In genomic region chrX:10076765-10077164, GRCh38 we compare ENCODE assay signal across 15 cellular contexts.
A peak's percentile ranks its signal among the peaks of the same experiment; 100 is the strongest.
DNase-seq lines count a peak whose midpoint lies in the region; ATAC-seq, FAIRE-seq and TF ChIP-seq lines count a peak whose summit lies in the region.
"Had no signal": no experiment of that assay in that cellular context is flagged by ENCODE, and none has a peak within 500 bp of the region (broad histone marks: within the 10 kb centered on the region; RNA-seq: fewer than 3 reads in every experiment).

No MANE protein-coding gene starts in this region.

- H3K27ac ChIP-seq in A549 (no peak overlapping the region), mammary epithelial cell (ENCODE audit: insufficient read depth, low read depth, low read length) (no peak overlapping the region), smooth muscle cell (ENCODE audit: low read depth) (peak overlapping the region; percentile 77)
- H3K27ac ChIP-seq: C4-2B had no signal

- no peaks in the 10 kb centered on the region for H3K9me3 ChIP-seq in A549
- no peaks in the 10 kb centered on the region for H3K9me3 ChIP-seq in mammary epithelial cell (replicated peaks; ENCODE audit: insufficient read depth, low read length)
- no peaks in the 10 kb centered on the region for H3K9me3 ChIP-seq in smooth muscle cell (replicated peaks; ENCODE audit: low read depth)
- H3K9me3 ChIP-seq: BE2C had no signal

- no TSS peak for BruUV-seq in mammary epithelial cell (replicated peaks; lab: Mats Ljungman, UMichigan)

- H3K36me3 ChIP-seq in mammary epithelial cell (ENCODE audit: insufficient read depth, low read length) = no peaks in the 10 kb centered on the region
- no peaks in the 10 kb centered on the region for H3K36me3 ChIP-seq in smooth muscle cell (ENCODE audit: low read depth)
- H3K36me3 ChIP-seq: BE2C had no signal

- no peak for TF ChIP-seq RAD21 in A549 (conservative IDR thresholded peaks at IDR 0.05 in 1 of 2, IDR thresholded peaks at IDR 0.05 in 1 of 2)

- H3K4me3 ChIP-seq in A549 (no peak overlapping the region), mammary epithelial cell (replicated peaks in 1 of 3; ENCODE audit: insufficient read depth in 1 of 3, low read depth in 2 of 3, low read length in 3 of 3) (no peak overlapping the region), smooth muscle cell (no peak overlapping the region)
- H3K4me3 ChIP-seq: GM23338 had no signal

- H3K79me2 ChIP-seq in mammary epithelial cell (ENCODE audit: insufficient read depth, low read length) = no peaks in the 10 kb centered on the region
- no peaks in the 10 kb centered on the region for H3K79me2 ChIP-seq in smooth muscle cell (ENCODE audit: low read depth)

- H3F3A ChIP-seq in smooth muscle cell (ENCODE audit: low read depth) = no peaks in the 10 kb centered on the region

- H3K4me2 ChIP-seq in A549 (no peak overlapping the region), mammary epithelial cell (ENCODE audit: insufficient read depth, low read depth, low read length) (no peak overlapping the region), smooth muscle cell (no peak overlapping the region)
- H3K4me2 ChIP-seq: GM23338 had no signal

- H2AFZ ChIP-seq in mammary epithelial cell (ENCODE audit: low read depth, low read length) = no peak overlapping the region
- no peak overlapping the region for H2AFZ ChIP-seq in smooth muscle cell (ENCODE audit: low read depth)
- H2AFZ ChIP-seq: GM23338 had no signal

- FAIRE-seq in A549 (lab: Jason Lieb, UNC) = peak; percentile 7
- FAIRE-seq: A204.1, G401.6 had no signal

- H4K20me1 ChIP-seq in mammary epithelial cell (ENCODE audit: insufficient read depth, low read length) (no peaks in the 10 kb centered on the region), smooth muscle cell (ENCODE audit: low read depth) (no peaks in the 10 kb centered on the region)

- H3K4me1 ChIP-seq in A549 = peaks cover 14% of the 10 kb centered on the region
- peaks cover 19% of the 10 kb centered on the region for H3K4me1 ChIP-seq in mammary epithelial cell (ENCODE audit: insufficient read depth, low read length)
- H3K4me1 ChIP-seq in smooth muscle cell (ENCODE audit: low read depth) = no peaks in the 10 kb centered on the region
- H3K4me1 ChIP-seq: BE2C had no signal

- TF ChIP-seq CTCF in A549 (IDR thresholded peaks at IDR 0.05) = no peak
- no peak for TF ChIP-seq CTCF in mammary epithelial cell (conservative IDR thresholded peaks at IDR 0.05 in 1 of 2, IDR thresholded peaks at IDR 0.05 in 1 of 2; ENCODE audit: extremely low read depth in 1 of 2, insufficient read depth in 1 of 2, low read depth in 1 of 2, low read length in 2 of 2)
- TF ChIP-seq CTCF in smooth muscle cell (IDR thresholded peaks at IDR 0.05; ENCODE audit: borderline replicate concordance, insufficient read depth, poor library complexity, severe bottlenecking) = no peak

- in situ Hi-C loops in mammary epithelial cell (cut with MboI; ENCODE audit: low sequenced_read_pairs in 2 of 2) = no loop called here

- dilution Hi-C loops in mammary epithelial cell (cut with HindIII; ENCODE audit: low sequenced_read_pairs) = no loop called here

- no peak for TF ChIP-seq EP300 in A549 (IDR thresholded peaks at IDR 0.05)

- 98% methylated on average over 7 of the region's 7 CpGs for WGBS in A549 (ENCODE audit: missing lambda C conversion rate)
- 82% methylated on average over 7 of the region's 7 CpGs for WGBS in mammary epithelial cell (ENCODE audit: low coverage, missing lambda C conversion rate)
- WGBS in smooth muscle cell (ENCODE audit: low lambda C conversion rate) = 93% methylated on average over 7 of the region's 7 CpGs

- intact Hi-C loops in mammary epithelial cell (cut with micrococcal nuclease) = no loop called here

- POLR2A ChIA-PET in A549 (lab: Yijun Ruan, JAX) = no interaction called here

- H3K27me3 ChIP-seq in mammary epithelial cell (ENCODE audit: insufficient read depth, low read length) = no peaks in the 10 kb centered on the region
- H3K27me3 ChIP-seq in smooth muscle cell (ENCODE audit: low read depth) = no peaks in the 10 kb centered on the region
- H3K27me3 ChIP-seq: BE2C had no signal

- ATAC-seq in A549 = no peak

- H3K9ac ChIP-seq in mammary epithelial cell (ENCODE audit: insufficient read depth, low read length) (no peak overlapping the region), smooth muscle cell (ENCODE audit: low read depth) (no peak overlapping the region)

- TF ChIP-seq POLR2A in A549 (IDR thresholded peaks at IDR 0.05; ENCODE audit: low read length) = no peak

- DNase-seq in A549 (ENCODE audit: low read depth in 1 of 2, low spot score in 1 of 2) = no peak
- DNase-seq in NCI-H526 treated with DMSO at 0.1 percent for 48 hours (lab: John Stamatoyannopoulos, UW) = peak; percentile 2
- DNase-seq in mammary epithelial cell = peak; percentile 44
- DNase-seq in smooth muscle cell (lab: John Stamatoyannopoulos, UW; ENCODE audit: unreplicated experiment) = no peak
- DNase-seq in activated CD4-positive, alpha-beta T cell treated with anti-CD3 and anti-CD28 coated beads, Interleukin-2, amount 50 U/mL, for 48 hours = no peak
- no peak for DNase-seq in NK-92 treated with Interleukin-12 subunit alpha and Interleukin-12 subunit beta, amount 100 ng/mL, for 24 hours (lab: John Stamatoyannopoulos, UW)
- DNase-seq in NOMO-1 treated with dmso at 0.1 percent for 144 hours (lab: John Stamatoyannopoulos, UW; ENCODE audit: unreplicated experiment) = no peak
- DNase-seq: BE2C, DMS153, DMS79 treated with DMSO at 0.1 percent for 48 hours, EL had no signal

- CTCF ChIA-PET in A549 (lab: Yijun Ruan, JAX) = interaction anchor here (0.9 to 1.1 kb wide), 2 partner anchors 19 to 43 kb away, joined by 3 to 5 read pairs; no protein-coding TSS in a partner anchor
- CTCF ChIA-PET in mammary epithelial cell (lab: Charles Lee; ENCODE audit: low non-redundant PET) = no interaction called here

TF ChIP-seq in A549, 52 proteins besides CTCF, POLR2A, EP300 and RAD21:
- TF ChIP-seq NR3C1 (IDR thresholded peaks at IDR 0.05) (no peak), MAX (IDR thresholded peaks at IDR 0.05) (no peak), RCOR1 (IDR thresholded peaks at IDR 0.05; ENCODE audit: low read depth, low read length) (no peak), RARB (CRISPR knock-in tag; IDR thresholded peaks at IDR 0.05) (no peak), FOXS1 (CRISPR knock-in tag; IDR thresholded peaks at IDR 0.05) (no peak), KDM5A (IDR thresholded peaks at IDR 0.05) (no peak), FOSB (CRISPR knock-in tag; IDR thresholded peaks at IDR 0.05) (no peak), USF2 (IDR thresholded peaks at IDR 0.05) (no peak), REST (IDR thresholded peaks at IDR 0.05) (no peak), MAZ (IDR thresholded peaks at IDR 0.05; ENCODE audit: borderline replicate concordance, low read depth, low read length) (no peak), POLR2AphosphoS2 (conservative IDR thresholded peaks at IDR 0.05; ENCODE audit: low read length) (no peak), KDM1A (IDR thresholded peaks at IDR 0.05; ENCODE audit: low read depth) (no peak), CEBPB (IDR thresholded peaks at IDR 0.05) (no peak), SREBF2 (IDR thresholded peaks at IDR 0.05) (no peak), PHF8 (IDR thresholded peaks at IDR 0.05; ENCODE audit: borderline replicate concordance, low read depth) (no peak), HOXA7 (CRISPR knock-in tag; IDR thresholded peaks at IDR 0.05) (no peak), CHD2 (IDR thresholded peaks at IDR 0.05; ENCODE audit: low read length, partially characterized antibody) (no peak), JUNB (IDR thresholded peaks at IDR 0.05) (no peak), ZFP36 (IDR thresholded peaks at IDR 0.05; ENCODE audit: borderline replicate concordance, partially characterized antibody) (no peak)

Comparison
In these comparisons a context has a peak if more than half of its experiments do, and no peak if none do; other contexts are left out.
1. DNase-seq: peak in NCI-H526 treated with DMSO at 0.1 percent for 48 hours (single experiment) and mammary epithelial cell (single experiment); none in A549 (0 of 2), smooth muscle cell (single experiment), activated CD4-positive, alpha-beta T cell treated with anti-CD3 and anti-CD28 coated beads, Interleukin-2, amount 50 U/mL, for 48 hours (0 of 2), NK-92 treated with Interleukin-12 subunit alpha and Interleukin-12 subunit beta, amount 100 ng/mL, for 24 hours (single experiment) and NOMO-1 treated with dmso at 0.1 percent for 144 hours (single experiment).